Comparison of ENCODE assay signal across 8 cellular contexts in the genomic region with DNA sequence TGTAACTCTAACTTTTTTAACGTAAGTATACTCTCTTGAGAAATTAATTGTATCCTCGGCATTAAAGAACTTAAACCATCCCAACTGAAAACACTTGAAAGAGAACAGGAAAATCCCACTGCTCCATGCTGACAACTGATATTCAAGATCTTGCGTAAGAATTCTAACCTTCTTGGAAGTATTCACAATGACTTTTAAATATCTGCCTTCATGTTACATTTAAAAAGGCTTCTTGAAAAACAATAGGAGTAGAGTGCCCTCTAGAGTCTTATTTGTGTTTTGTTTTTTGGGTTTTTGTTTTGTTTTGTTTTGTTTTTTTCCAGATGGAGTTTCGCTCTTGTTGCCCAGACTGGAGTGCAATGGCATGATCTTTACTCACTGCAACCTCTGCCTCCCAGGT.
DNase-seq lines count a peak whose midpoint lies in the region; ATAC-seq, FAIRE-seq and TF ChIP-seq lines count a peak whose summit lies in the region.

No MANE protein-coding gene starts in this region.

- no peaks in the 10 kb centered on the region for H3K9me3 ChIP-seq in GM12878 (replicated peaks; ENCODE audit: control insufficient read depth, insufficient read depth, low read length)

- WGBS in GM12878 (ENCODE audit: insufficient coverage, insufficient replicate concordance, low lambda C conversion rate, missing lambda C conversion rate): 60% methylated on average over 4 of the region's 4 CpGs

- RAD21 ChIA-PET in GM12878 (lab: Charles Lee; ENCODE audit: unreplicated experiment): interaction anchor here (1.6 kb wide), 1 partner anchor 411 kb away, joined by 7 read pairs; no protein-coding TSS in a partner anchor

- no TSS peak for BruUV-seq in GM12878 (replicated peaks; lab: Mats Ljungman, UMichigan)

- ATAC-seq in GM18517 (IDR thresholded peaks at IDR 0.05; ENCODE audit: unreplicated experiment) (peak; percentile 57), GM12878 (peak; percentile 30)

- no peak overlapping the region for H3K9ac ChIP-seq in GM12878 (ENCODE audit: control insufficient read depth, insufficient read depth, low read length)

- no peak overlapping the region for H3K27ac ChIP-seq in GM12878 (ENCODE audit: control insufficient read depth, insufficient read depth)

- peaks cover 5% of the 10 kb centered on the region for H3K4me1 Mint-ChIP-seq in activated naive CD4-positive, alpha-beta T cell treated with anti-CD3 and anti-CD28 coated beads for 36 hours (ENCODE audit: low read depth)
- peaks cover 12% of the 10 kb centered on the region for H3K4me1 Mint-ChIP-seq in activated CD4-positive, alpha-beta T cell treated with anti-CD3 and anti-CD28 coated beads, Interleukin-2, amount 10 ng/mL, durations not matched to agents 24 days and 14 days

- H3K27me3 Mint-ChIP-seq in activated naive CD4-positive, alpha-beta T cell treated with anti-CD3 and anti-CD28 coated beads for 36 hours (ENCODE audit: low read depth): no peaks in the 10 kb centered on the region
- H3K27me3 Mint-ChIP-seq in activated CD4-positive, alpha-beta T cell treated with anti-CD3 and anti-CD28 coated beads, Interleukin-2, amount 10 ng/mL, durations not matched to agents 24 days and 14 days: peaks cover 5% of the 10 kb centered on the region

- in situ Hi-C loops in GM12878 (cut with MboI): loop anchor here (5.0 to 10.0 kb wide), 4 partner anchors 334 to 906 kb away; no protein-coding TSS in a partner anchor

- no peaks in the 10 kb centered on the region for H3K9me3 Mint-ChIP-seq in activated naive CD4-positive, alpha-beta T cell treated with anti-CD3 and anti-CD28 coated beads for 36 hours
- H3K9me3 Mint-ChIP-seq in activated CD4-positive, alpha-beta T cell treated with anti-CD3 and anti-CD28 coated beads, Interleukin-2, amount 10 ng/mL, durations not matched to agents 24 days and 14 days: no peaks in the 10 kb centered on the region

- SMC1A ChIA-PET in GM12878 (lab: Charles Lee; ENCODE audit: uncharacterized antibody, unreplicated experiment): interaction anchor here (1.4 kb wide), 1 partner anchor 329 kb away, joined by 7 read pairs; no protein-coding TSS in a partner anchor

- TF ChIP-seq CTCF in GM12878 (IDR thresholded peaks at IDR 0.05 in 2 of 3, conservative IDR thresholded peaks at IDR 0.05 in 1 of 3; ENCODE audit: control insufficient read depth in 2 of 3, extremely low read depth in 1 of 3, insufficient read depth in 1 of 3, low read depth in 3 of 3, low read length in 3 of 3): peak; percentile 30 to 44 (median 43); a peak in 5 of 6 replicates

- peak; percentile 61 for TF ChIP-seq RAD21 in GM12878 (IDR thresholded peaks at IDR 0.05; ENCODE audit: insufficient read depth, low read depth, low read length)

- no peak overlapping the region; the same call in 1 of the 2 replicates for H2AFZ ChIP-seq in GM12878 (ENCODE audit: control insufficient read depth, low read depth, low read length)

- no peak for TF ChIP-seq POLR2A in GM12878 (IDR thresholded peaks at IDR 0.05; ENCODE audit: low read depth, low read length)

- no peaks in the 10 kb centered on the region for H3K36me3 Mint-ChIP-seq in activated naive CD4-positive, alpha-beta T cell treated with anti-CD3 and anti-CD28 coated beads for 36 hours (ENCODE audit: low read depth)
- no peaks in the 10 kb centered on the region for H3K36me3 Mint-ChIP-seq in activated CD4-positive, alpha-beta T cell treated with anti-CD3 and anti-CD28 coated beads, Interleukin-2, amount 10 ng/mL, durations not matched to agents 24 days and 14 days (ENCODE audit: low read depth)

- peak overlapping the region; percentile 41 for H3K4me2 ChIP-seq in GM12878 (ENCODE audit: control insufficient read depth, insufficient read depth)

- no peak overlapping the region for H3K4me3 ChIP-seq in GM12878

- H3K4me1 ChIP-seq in GM12878 (ENCODE audit: control insufficient read depth, insufficient read depth, low read length): no peaks in the 10 kb centered on the region

- POLR2A ChIA-PET in GM12878 (lab: Charles Lee): no interaction called here

- no peak overlapping the region for H3K4me3 Mint-ChIP-seq in activated naive CD4-positive, alpha-beta T cell treated with anti-CD3 and anti-CD28 coated beads for 36 hours
- no peak overlapping the region for H3K4me3 Mint-ChIP-seq in activated CD4-positive, alpha-beta T cell treated with anti-CD3 and anti-CD28 coated beads, Interleukin-2, amount 10 ng/mL, durations not matched to agents 24 days and 14 days

- peak; percentile 56 for DNase-seq in NCI-H2107 treated with DMSO at 0.1 percent for 48 hours (lab: John Stamatoyannopoulos, UW; ENCODE audit: unreplicated experiment)
- no peak for DNase-seq in GM12878 (ENCODE audit: low read depth, low spot score)
- peak; percentile 67 for DNase-seq in left kidney (ENCODE audit: low read depth, low spot score)
- no peak for DNase-seq in NCI-H128 (lab: John Stamatoyannopoulos, UW; ENCODE audit: unreplicated experiment)
- no peak for DNase-seq in activated naive CD4-positive, alpha-beta T cell treated with anti-CD3 and anti-CD28 coated beads for 36 hours
- no peak for DNase-seq in activated CD4-positive, alpha-beta T cell treated with anti-CD3 and anti-CD28 coated beads, Interleukin-2, amount 10 ng/mL, durations not matched to agents 24 days and 14 days

- H3K36me3 ChIP-seq in GM12878 (ENCODE audit: control insufficient read depth in 2 of 2, insufficient read depth in 2 of 2, low read length in 1 of 2): no peaks in the 10 kb centered on the region

- CTCF ChIA-PET in GM12878 (lab: Yijun Ruan, JAX): interaction anchor here (2.4 to 2.6 kb wide), 2 partner anchors 10 to 465 kb away, joined by 9 to 18 read pairs; no protein-coding TSS in a partner anchor
- CTCF ChIA-PET in activated naive CD4-positive, alpha-beta T cell treated with anti-CD3 and anti-CD28 coated beads for 36 hours (lab: Charles Lee): interaction anchor here (0.6 kb wide), 1 partner anchor 410 kb away, joined by 3 read pairs; no protein-coding TSS in a partner anchor

- no peaks in the 10 kb centered on the region for H4K20me1 ChIP-seq in GM12878 (ENCODE audit: control insufficient read depth, insufficient read depth)

- no peaks in the 10 kb centered on the region for H3K79me2 ChIP-seq in GM12878 (ENCODE audit: control insufficient read depth, insufficient read depth, low read length)

- no peak for TF ChIP-seq EP300 in GM12878 (IDR thresholded peaks at IDR 0.05; ENCODE audit: borderline replicate concordance in 1 of 2, control insufficient read depth in 1 of 2, low read depth in 2 of 2, low read length in 2 of 2)

- intact Hi-C loops in GM12878 (cut with micrococcal nuclease; ENCODE audit: unreplicated experiment): loop anchor here (5.0 to 10.0 kb wide), 2 partner anchors 676 to 908 kb away; no protein-coding TSS in a partner anchor
- intact Hi-C loops in activated naive CD4-positive, alpha-beta T cell treated with anti-CD3 and anti-CD28 coated beads for 36 hours (cut with micrococcal nuclease): loop anchor here (1.0 to 10.0 kb wide), 4 partner anchors 410 to 1576 kb away; no protein-coding TSS in a partner anchor
- intact Hi-C loops in activated CD4-positive, alpha-beta T cell treated with anti-CD3 and anti-CD28 coated beads, Interleukin-2, amount 10 ng/mL, durations not matched to agents 24 days and 14 days (cut with micrococcal nuclease): loop anchor here (1.0 kb wide), 2 partner anchors 410 to 464 kb away; no protein-coding TSS in a partner anchor

- FAIRE-seq in A204.1 (lab: Jason Lieb, UNC) (peak; percentile 95), GM12878 (lab: Jason Lieb, UNC) (peak; percentile 13)

- no peak overlapping the region for H3K27ac Mint-ChIP-seq in activated naive CD4-positive, alpha-beta T cell treated with anti-CD3 and anti-CD28 coated beads for 36 hours
- H3K27ac Mint-ChIP-seq in activated CD4-positive, alpha-beta T cell treated with anti-CD3 and anti-CD28 coated beads, Interleukin-2, amount 10 ng/mL, durations not matched to agents 24 days and 14 days: no peak overlapping the region

- H3K27me3 ChIP-seq in GM12878 (replicated peaks in 1 of 2; ENCODE audit: control insufficient read depth in 2 of 2, insufficient read depth in 2 of 2, low read length in 1 of 2): no peaks in the 10 kb centered on the region; a peak in 1 of 4 replicates

TF ChIP-seq in GM12878, 131 proteins besides CTCF, POLR2A, EP300 and RAD21 (continues in another document):
- TF ChIP-seq JUND (IDR thresholded peaks at IDR 0.05; ENCODE audit: low read depth, low read length) (no peak), TCF3 (IDR thresholded peaks at IDR 0.05; ENCODE audit: borderline replicate concordance, insufficient read depth, low read depth, low read length) (no peak), NR2F1 (conservative IDR thresholded peaks at IDR 0.05) (no peak)
- TF ChIP-seq, protein P1, sequence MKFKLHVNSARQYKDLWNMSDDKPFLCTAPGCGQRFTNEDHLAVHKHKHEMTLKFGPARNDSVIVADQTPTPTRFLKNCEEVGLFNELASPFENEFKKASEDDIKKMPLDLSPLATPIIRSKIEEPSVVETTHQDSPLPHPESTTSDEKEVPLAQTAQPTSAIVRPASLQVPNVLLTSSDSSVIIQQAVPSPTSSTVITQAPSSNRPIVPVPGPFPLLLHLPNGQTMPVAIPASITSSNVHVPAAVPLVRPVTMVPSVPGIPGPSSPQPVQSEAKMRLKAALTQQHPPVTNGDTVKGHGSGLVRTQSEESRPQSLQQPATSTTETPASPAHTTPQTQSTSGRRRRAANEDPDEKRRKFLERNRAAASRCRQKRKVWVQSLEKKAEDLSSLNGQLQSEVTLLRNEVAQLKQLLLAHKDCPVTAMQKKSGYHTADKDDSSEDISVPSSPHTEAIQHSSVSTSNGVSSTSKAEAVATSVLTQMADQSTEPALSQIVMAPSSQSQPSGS (IDR thresholded peaks at IDR 0.05; ENCODE audit: low read length): no peak

Comparison
In these comparisons a context has a peak if more than half of its experiments do, and no peak if none do; other contexts are left out.
1. DNase-seq: peak in NCI-H2107 treated with DMSO at 0.1 percent for 48 hours (single experiment) and left kidney (single experiment); none in GM12878 (single experiment), NCI-H128 (single experiment), activated naive CD4-positive, alpha-beta T cell treated with anti-CD3 and anti-CD28 coated beads for 36 hours (single experiment) and activated CD4-positive, alpha-beta T cell treated with anti-CD3 and anti-CD28 coated beads, Interleukin-2, amount 10 ng/mL, durations not matched to agents 24 days and 14 days (single experiment).